12 cellular contexts compared by ENCODE assay signal in the genomic region with DNA sequence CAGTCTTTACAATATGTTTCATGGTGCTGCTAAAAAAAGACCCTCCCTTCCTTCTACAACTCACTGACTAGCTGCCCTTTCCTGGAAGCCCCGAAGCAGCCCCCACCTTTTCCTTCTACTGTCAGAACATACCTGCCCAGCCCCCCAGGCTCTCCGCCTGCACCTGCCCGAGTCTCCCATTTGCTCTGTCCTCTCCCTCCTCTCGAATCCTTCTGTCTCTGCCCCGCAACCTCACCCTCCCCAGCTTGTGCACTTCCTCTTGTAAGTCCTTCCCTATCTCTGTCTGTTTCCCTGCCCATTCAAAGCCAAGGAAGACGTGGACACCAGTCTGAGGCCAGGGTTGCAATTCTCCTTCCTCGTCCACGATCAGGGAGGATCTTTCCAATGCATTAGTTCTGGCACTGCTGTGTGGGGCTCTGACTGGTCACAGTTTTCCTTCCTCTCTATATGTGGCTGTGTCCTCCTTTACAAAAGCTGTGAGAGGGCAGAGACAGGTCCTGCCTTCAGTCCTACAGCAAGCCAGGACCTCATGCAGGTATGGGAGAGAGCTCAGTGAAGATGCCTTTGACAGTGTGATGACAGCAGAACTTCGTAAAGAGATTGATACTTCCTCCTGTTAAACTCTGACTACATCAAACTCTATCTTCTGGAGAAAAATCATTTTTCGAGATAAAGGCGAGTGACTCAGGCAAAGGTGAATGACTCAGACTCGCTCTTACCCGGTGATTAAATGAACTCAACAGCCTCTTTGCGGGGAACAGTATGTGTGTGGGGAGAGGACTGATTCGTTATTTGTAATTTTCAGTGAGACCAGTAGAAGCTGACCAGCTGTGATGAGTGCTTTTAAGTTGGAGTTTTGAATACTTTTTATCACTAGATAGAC.
DNase-seq lines count a peak whose midpoint lies in the region; TF ChIP-seq lines count a peak whose summit lies in the region.
"Had no signal": no experiment of that assay in that cellular context is flagged by ENCODE, and none has a peak within 500 bp of the region (broad histone marks: within the 10 kb centered on the region; RNA-seq: fewer than 3 reads in every experiment).

No MANE protein-coding gene starts in this region.

- H3K36me3 ChIP-seq in iPS-18a (ENCODE audit: control insufficient read depth, low read depth, low read length), result no peaks in the 10 kb centered on the region

- no peaks in the 10 kb centered on the region for H3K27me3 ChIP-seq in iPS-18a (ENCODE audit: control insufficient read depth, insufficient read depth, low read length)

- H3K9ac ChIP-seq in iPS-18a (ENCODE audit: low read length), result no peak overlapping the region

- no peak overlapping the region for H3K27ac ChIP-seq in iPS-18a (ENCODE audit: low read length)

- no peak for TF ChIP-seq CTCF in GM10266 (IDR thresholded peaks at IDR 0.05; ENCODE audit: control insufficient read depth, insufficient read depth, low read depth, missing control alignments)

- DNase-seq in AG08396 (ENCODE audit: low spot score) (peak; percentile 49), HCEC 1CT (peak; percentile 64), UCSD-AML1 (lab: John Stamatoyannopoulos, UW; ENCODE audit: unreplicated experiment) (peak; percentile 25), NCI-H2227 treated with DMSO at 0.1 percent for 48 hours (lab: John Stamatoyannopoulos, UW) (no peak), GM10266 (ENCODE audit: extremely low spot score) (no peak), GM19238 (ENCODE audit: insufficient read length, low spot score) (no peak), iPS-NIHi11 (ENCODE audit: low spot score) (no peak)
- DNase-seq: activated B cell treated with CpG ODN at 0.5 μM for 24 hours; effector CD8-positive, alpha-beta T cell; GDM1; NCI-H2081 treated with DMSO at 0.1 percent for 48 hours had no signal

- H3K9me3 ChIP-seq in iPS-18a (ENCODE audit: control insufficient read depth, low read depth, low read length), result no peaks in the 10 kb centered on the region

- H3K4me1 ChIP-seq in iPS-18a (ENCODE audit: control insufficient read depth, low read depth, low read length), result peaks cover 25% of the 10 kb centered on the region

- H3K4me3 ChIP-seq in iPS-18a (ENCODE audit: low read length), result peak overlapping the region; percentile 18

Comparison
In these comparisons a context has a peak if more than half of its experiments do, and no peak if none do; other contexts are left out.
1. DNase-seq: peak in AG08396 (single experiment), HCEC 1CT (single experiment) and UCSD-AML1 (single experiment); none in NCI-H2227 treated with DMSO at 0.1 percent for 48 hours (single experiment), GM10266 (single experiment), GM19238 (single experiment) and iPS-NIHi11 (single experiment).